14 cellular contexts compared by ENCODE assay signal in genomic region chr5:32536246-32536645, GRCh38. TPM values are rescaled to one million over a fixed set of nuclear protein-coding genes. Genes with fewer than 3 reads are reported as not detected.
DNase-seq lines count a peak whose midpoint lies in the region; ATAC-seq lines count a peak whose summit lies in the region.
"Had no signal": no experiment of that assay in that cellular context is flagged by ENCODE, and none has a peak within 500 bp of the region (broad histone marks: within the 10 kb centered on the region; RNA-seq: fewer than 3 reads in every experiment).

No MANE protein-coding gene starts in this region.

- POLR2A ChIA-PET in CD4-positive, alpha-beta memory T cell (lab: Charles Lee; ENCODE audit: partially characterized antibody): interaction anchor here (1.8 kb wide), 1 partner anchor 49 kb away, joined by 7 read pairs; the partner anchor contains the start of gene SUB1

- H3K4me1 Mint-ChIP-seq in CD4-positive, CD25-positive, alpha-beta regulatory T cell: peaks cover 20 to 83% (median 55%) of the 10 kb centered on the region in 4 donors
- peaks cover 43 to 81% (median 62%) of the 10 kb centered on the region in 4 donors for H3K4me1 Mint-ChIP-seq in CD4-positive, alpha-beta memory T cell
- H3K4me1 Mint-ChIP-seq in activated T-helper 17 cell treated with anti-CD3 and anti-CD28 coated beads, Interleukin-2, amount 50 U/mL, for 72 hours: peaks cover 53% of the 10 kb centered on the region

- no peak for ATAC-seq in CD4-positive, CD25-positive, alpha-beta regulatory T cell (ENCODE audit: low read depth in 2 of 2)
- no peak for ATAC-seq in activated T-helper 17 cell treated with anti-CD3 and anti-CD28 coated beads, Interleukin-2, amount 50 U/mL, for 72 hours (replicated peaks)
- ATAC-seq in GM19467 (IDR thresholded peaks at IDR 0.05; ENCODE audit: unreplicated experiment): no peak
- ATAC-seq in esophagus mucosa: no peak

- intact Hi-C loops in CD4-positive, alpha-beta memory T cell (cut with micrococcal nuclease): loop anchor here (10.0 kb wide), 1 partner anchor 221 kb away; the partner anchor contains the start of gene MTMR12

- no peaks in the 10 kb centered on the region for H3K27me3 ChIP-seq in CD4-positive, CD25-positive, alpha-beta regulatory T cell (ENCODE audit: control insufficient read depth, insufficient read depth, low read length)
- no peaks in the 10 kb centered on the region for H3K27me3 ChIP-seq in CD4-positive, alpha-beta memory T cell (ENCODE audit: insufficient read depth, low read length)
- H3K27me3 ChIP-seq: SJSA1 had no signal

- H3K9me3 ChIP-seq in CD4-positive, CD25-positive, alpha-beta regulatory T cell (ENCODE audit: control insufficient read depth in 2 of 2, low read length in 2 of 2): no peaks in the 10 kb centered on the region
- H3K9me3 ChIP-seq in CD4-positive, alpha-beta memory T cell (ENCODE audit: control insufficient read depth in 1 of 2, low read length in 2 of 2): no peaks in the 10 kb centered on the region
- H3K9me3 ChIP-seq: SJSA1 had no signal

- H3K36me3 Mint-ChIP-seq in CD4-positive, CD25-positive, alpha-beta regulatory T cell: peaks cover 12% of the 10 kb centered on the region
- peaks cover 9 to 14% of the 10 kb centered on the region in 2 donors for H3K36me3 Mint-ChIP-seq in CD4-positive, alpha-beta memory T cell
- peaks cover 33% of the 10 kb centered on the region for H3K36me3 Mint-ChIP-seq in activated T-helper 17 cell treated with anti-CD3 and anti-CD28 coated beads, Interleukin-2, amount 50 U/mL, for 72 hours (ENCODE audit: low read depth)

- H3K4me3 Mint-ChIP-seq in CD4-positive, CD25-positive, alpha-beta regulatory T cell: peak overlapping the region in 1 of 4 donors; percentile 78
- H3K4me3 Mint-ChIP-seq in CD4-positive, alpha-beta memory T cell: peak overlapping the region in 1 of 8 donors; percentile 45
- H3K4me3 Mint-ChIP-seq in activated T-helper 17 cell treated with anti-CD3 and anti-CD28 coated beads, Interleukin-2, amount 50 U/mL, for 72 hours: peak overlapping the region; percentile 50
- H3K4me3 Mint-ChIP-seq: H9 had no signal

- H3K4me1 ChIP-seq in CD4-positive, CD25-positive, alpha-beta regulatory T cell (ENCODE audit: control insufficient read depth, insufficient read depth, low read length, poor library complexity, severe bottlenecking): peaks cover 57% of the 10 kb centered on the region
- H3K4me1 ChIP-seq in CD4-positive, alpha-beta memory T cell (ENCODE audit: insufficient read depth, low read length): peaks cover 63% of the 10 kb centered on the region

- no peak for DNase-seq in CD4-positive, CD25-positive, alpha-beta regulatory T cell
- DNase-seq in CD4-positive, alpha-beta memory T cell: no peak
- DNase-seq in MV-4-11 (lab: John Stamatoyannopoulos, UW) (peak; percentile 25), NCI-H2171 treated with DMSO at 0.1 percent for 48 hours (lab: John Stamatoyannopoulos, UW) (no peak)
- DNase-seq: DMS153, H9, NCI-H1105, NCI-H187 treated with DMSO at 0.1 percent for 48 hours, NCI-H526, SW 1271 had no signal

- no peaks in the 10 kb centered on the region for H3K9me3 Mint-ChIP-seq in CD4-positive, CD25-positive, alpha-beta regulatory T cell
- H3K9me3 Mint-ChIP-seq in CD4-positive, alpha-beta memory T cell: no peaks in the 10 kb centered on the region
- no peaks in the 10 kb centered on the region for H3K9me3 Mint-ChIP-seq in activated T-helper 17 cell treated with anti-CD3 and anti-CD28 coated beads, Interleukin-2, amount 50 U/mL, for 72 hours
- H3K9me3 Mint-ChIP-seq: H9 had no signal

- H3K27ac Mint-ChIP-seq in CD4-positive, CD25-positive, alpha-beta regulatory T cell: peak overlapping the region in 2 of 3 donors; percentile 78 to 95
- H3K27ac Mint-ChIP-seq in CD4-positive, alpha-beta memory T cell: peak overlapping the region in 5 of 7 donors; percentile 41 to 87 (median 42)
- no peak overlapping the region for H3K27ac Mint-ChIP-seq in activated T-helper 17 cell treated with anti-CD3 and anti-CD28 coated beads, Interleukin-2, amount 50 U/mL, for 72 hours
- H3K27ac Mint-ChIP-seq: H9 had no signal

- no peaks in the 10 kb centered on the region for H3K27me3 Mint-ChIP-seq in CD4-positive, CD25-positive, alpha-beta regulatory T cell
- H3K27me3 Mint-ChIP-seq in CD4-positive, alpha-beta memory T cell: no peaks in the 10 kb centered on the region
- no peaks in the 10 kb centered on the region for H3K27me3 Mint-ChIP-seq in activated T-helper 17 cell treated with anti-CD3 and anti-CD28 coated beads, Interleukin-2, amount 50 U/mL, for 72 hours

- peak overlapping the region; percentile 75 for H3K27ac ChIP-seq in CD4-positive, CD25-positive, alpha-beta regulatory T cell (ENCODE audit: insufficient read depth, low read length, poor library complexity, severe bottlenecking)
- no peak overlapping the region for H3K27ac ChIP-seq in CD4-positive, alpha-beta memory T cell (ENCODE audit: low read depth, low read length)
- H3K27ac ChIP-seq: SJSA1 had no signal

- CTCF ChIA-PET in CD4-positive, alpha-beta memory T cell (lab: Charles Lee; ENCODE audit: partially characterized antibody): interaction anchor here (0.9 to 2.7 kb wide), 4 partner anchors 45 to 54 kb away, joined by 3 to 13 read pairs (median 4); no protein-coding TSS in a partner anchor

- H3K36me3 ChIP-seq in CD4-positive, CD25-positive, alpha-beta regulatory T cell (ENCODE audit: control insufficient read depth, insufficient read depth, low read length): no peaks in the 10 kb centered on the region
- H3K36me3 ChIP-seq in CD4-positive, alpha-beta memory T cell (ENCODE audit: insufficient read depth, low read length): no peaks in the 10 kb centered on the region
- H3K36me3 ChIP-seq: SJSA1 had no signal

- H3K4me3 ChIP-seq in CD4-positive, CD25-positive, alpha-beta regulatory T cell (ENCODE audit: low read depth, low read length): no peak overlapping the region
- no peak overlapping the region for H3K4me3 ChIP-seq in CD4-positive, alpha-beta memory T cell (ENCODE audit: low read length in 2 of 2)
- H3K4me3 ChIP-seq: SJSA1 had no signal

RNA-seq across cellular contexts. Expression of gene SUB1, which starts 49.1 kb away (rescaled TPM):
- total RNA-seq in CD4-positive, CD25-positive, alpha-beta regulatory T cell: 379 TPM
- polyA plus RNA-seq in CD4-positive, CD25-positive, alpha-beta regulatory T cell: 100 to 1,000 TPM; 566 to 848 (median 647) TPM
- 100 to 1,000 TPM; 204 to 214 TPM for total RNA-seq in CD4-positive, alpha-beta memory T cell
- 100 to 1,000 TPM; 500 to 578 TPM for polyA plus RNA-seq in CD4-positive, alpha-beta memory T cell
- total RNA-seq in activated T-helper 17 cell treated with anti-CD3 and anti-CD28 coated beads, Interleukin-2, amount 50 U/mL, for 72 hours: 100 to 1,000 TPM; 263 to 402 TPM
- 188 TPM for total RNA-seq in esophagus mucosa
